ENCODE assay signal across 18 cellular contexts in genomic region chr17:5522476-5522875, GRCh38. TPM values are rescaled to one million over a fixed set of nuclear protein-coding genes. Genes with fewer than 3 reads are reported as not detected.
DNase-seq lines count a peak whose midpoint lies in the region; ATAC-seq and TF ChIP-seq lines count a peak whose summit lies in the region.
"Had no signal": no experiment of that assay in that cellular context is flagged by ENCODE, and none has a peak within 500 bp of the region (broad histone marks: within the 10 kb centered on the region; RNA-seq: fewer than 3 reads in every experiment).

No MANE protein-coding gene starts in this region.

- DNase-seq in activated CD8-positive, alpha-beta T cell treated with anti-CD3 and anti-CD28 coated beads for 36 hours = no peak
- DNase-seq in activated CD8-positive, alpha-beta T cell treated with anti-CD3 and anti-CD28 coated beads, Interleukin-2, amount 10 ng/mL, durations not matched to agents 7 days and 5 days = no peak
- no peak for DNase-seq in endodermal cell
- DNase-seq in progenitor cell of endocrine pancreas (ENCODE audit: low spot score, unreplicated experiment) = no peak
- DNase-seq in Karpas-422 = no peak
- no peak for DNase-seq in posterior cingulate gyrus
- DNase-seq: COR-L47, DMS153, EL, NCI-H1048, NCI-H146, NCI-H2081 treated with DMSO at 0.1 percent for 48 hours, NCI-H446, PC-3 had no signal

- H4K20me1 ChIP-seq in OCI-LY1 (ENCODE audit: insufficient read depth, low read length) (no peaks in the 10 kb centered on the region), Karpas-422 (ENCODE audit: insufficient read depth, low read depth, low read length) (no peaks in the 10 kb centered on the region)

- POLR2A ChIA-PET in activated CD8-positive, alpha-beta T cell treated with anti-CD3 and anti-CD28 coated beads for 36 hours (lab: Charles Lee) = no interaction called here
- POLR2A ChIA-PET in activated CD8-positive, alpha-beta T cell treated with anti-CD3 and anti-CD28 coated beads, Interleukin-2, amount 10 ng/mL, durations not matched to agents 7 days and 5 days (lab: Charles Lee) = no interaction called here

- H2AFZ ChIP-seq in OCI-LY1 (ENCODE audit: low read length) (no peak overlapping the region), Karpas-422 (ENCODE audit: low read length) (no peak overlapping the region)

- H3K9me2 ChIP-seq in OCI-LY1 (ENCODE audit: low read depth, low read length) (no peaks in the 10 kb centered on the region), Karpas-422 (replicated peaks; ENCODE audit: insufficient read depth, low read length) (no peaks in the 10 kb centered on the region)

- H3K79me2 ChIP-seq in OCI-LY1 (ENCODE audit: insufficient read depth, low read length) (no peaks in the 10 kb centered on the region), Karpas-422 (ENCODE audit: low read length) (no peaks in the 10 kb centered on the region)

- no peak for ATAC-seq in activated CD8-positive, alpha-beta T cell treated with anti-CD3 and anti-CD28 coated beads for 36 hours
- no peak for ATAC-seq in activated CD8-positive, alpha-beta T cell treated with anti-CD3 and anti-CD28 coated beads, Interleukin-2, amount 10 ng/mL, durations not matched to agents 7 days and 5 days
- no peak for ATAC-seq in HG03025 (IDR thresholded peaks at IDR 0.05; ENCODE audit: low FRiP score, unreplicated experiment)
- ATAC-seq: PC-3 had no signal

- peaks cover 12% of the 10 kb centered on the region for H3K36me3 ChIP-seq in OCI-LY1 (ENCODE audit: insufficient read depth, low read length)
- H3K36me3 ChIP-seq in endodermal cell (ENCODE audit: control insufficient read depth, insufficient read depth, low read length) = no peaks in the 10 kb centered on the region
- H3K36me3 ChIP-seq in Karpas-422 (ENCODE audit: insufficient read depth, low read length) = no peaks in the 10 kb centered on the region
- H3K36me3 ChIP-seq: HAP-1 had no signal

- no peaks in the 10 kb centered on the region for H3K27me3 ChIP-seq in OCI-LY1 (ENCODE audit: insufficient read depth, low read length)
- no peaks in the 10 kb centered on the region for H3K27me3 ChIP-seq in endodermal cell (ENCODE audit: control insufficient read depth, insufficient read depth, low read length, poor library complexity, severe bottlenecking)
- H3K27me3 ChIP-seq in Karpas-422 (ENCODE audit: low read length) = no peaks in the 10 kb centered on the region

- H3K27ac Mint-ChIP-seq in activated CD8-positive, alpha-beta T cell treated with anti-CD3 and anti-CD28 coated beads for 36 hours = peak overlapping the region; percentile 51
- no peak overlapping the region for H3K27ac Mint-ChIP-seq in activated CD8-positive, alpha-beta T cell treated with anti-CD3 and anti-CD28 coated beads, Interleukin-2, amount 10 ng/mL, durations not matched to agents 7 days and 5 days
- H3K27ac Mint-ChIP-seq in endodermal cell (no peak overlapping the region), progenitor cell of endocrine pancreas (peak overlapping the region; percentile 53)

- intact Hi-C loops in activated CD8-positive, alpha-beta T cell treated with anti-CD3 and anti-CD28 coated beads for 36 hours (cut with micrococcal nuclease) = no loop called here
- intact Hi-C loops in posterior cingulate gyrus (cut with DNase I) = no loop called here

- no peaks in the 10 kb centered on the region for H3K9me3 Mint-ChIP-seq in activated CD8-positive, alpha-beta T cell treated with anti-CD3 and anti-CD28 coated beads for 36 hours
- no peaks in the 10 kb centered on the region for H3K9me3 Mint-ChIP-seq in activated CD8-positive, alpha-beta T cell treated with anti-CD3 and anti-CD28 coated beads, Interleukin-2, amount 10 ng/mL, durations not matched to agents 7 days and 5 days (ENCODE audit: insufficient read depth)
- H3K9me3 Mint-ChIP-seq in endodermal cell (no peaks in the 10 kb centered on the region), progenitor cell of endocrine pancreas (ENCODE audit: low read depth) (no peaks in the 10 kb centered on the region)

- TF ChIP-seq CTCF in activated CD8-positive, alpha-beta T cell treated with anti-CD3 and anti-CD28 coated beads for 36 hours (IDR thresholded peaks at IDR 0.05) = no peak
- TF ChIP-seq CTCF in OCI-LY1 (IDR thresholded peaks at IDR 0.05; ENCODE audit: low read length) (peak; percentile 9; the same call in 1 of the 2 replicates), endodermal cell (conservative IDR thresholded peaks at IDR 0.05) (peak; percentile 49), progenitor cell of endocrine pancreas (IDR thresholded peaks at IDR 0.05; ENCODE audit: unreplicated experiment) (no peak)

- H3K36me3 Mint-ChIP-seq in activated CD8-positive, alpha-beta T cell treated with anti-CD3 and anti-CD28 coated beads for 36 hours (ENCODE audit: low read depth) = peaks cover 16% of the 10 kb centered on the region
- peaks cover 40% of the 10 kb centered on the region for H3K36me3 Mint-ChIP-seq in activated CD8-positive, alpha-beta T cell treated with anti-CD3 and anti-CD28 coated beads, Interleukin-2, amount 10 ng/mL, durations not matched to agents 7 days and 5 days (ENCODE audit: low read depth)
- H3K36me3 Mint-ChIP-seq in endodermal cell (ENCODE audit: low read depth) (no peaks in the 10 kb centered on the region), progenitor cell of endocrine pancreas (ENCODE audit: insufficient read depth) (no peaks in the 10 kb centered on the region)

- H3K4me3 ChIP-seq in OCI-LY1 (ENCODE audit: low read depth, low read length, poor library complexity, severe bottlenecking) = no peak overlapping the region
- no peak overlapping the region for H3K4me3 ChIP-seq in endodermal cell (ENCODE audit: low read length)
- H3K4me3 ChIP-seq in Karpas-422 (ENCODE audit: low read length) = no peak overlapping the region
- H3K4me3 ChIP-seq: HAP-1 had no signal

- 100% methylated on average over 1 of the region's 1 CpG; no CpG with 5 or more reads in 1 of the 2 experiments for WGBS in endodermal cell (ENCODE audit: insufficient coverage in 1 of 2, insufficient read length in 1 of 2), 2 experiments

- H3K4me1 ChIP-seq in OCI-LY1 (ENCODE audit: insufficient read depth, low read length, severe bottlenecking) (no peaks in the 10 kb centered on the region), endodermal cell (ENCODE audit: control insufficient read depth, insufficient read depth, low read length) (no peaks in the 10 kb centered on the region), Karpas-422 (ENCODE audit: low read length) (no peaks in the 10 kb centered on the region)
- H3K4me1 ChIP-seq: HAP-1 had no signal

- CTCF ChIA-PET in activated CD8-positive, alpha-beta T cell treated with anti-CD3 and anti-CD28 coated beads for 36 hours (lab: Charles Lee) = interaction anchor here (1.0 kb wide), 1 partner anchor 24 kb away, joined by 3 read pairs; no protein-coding TSS in a partner anchor
- CTCF ChIA-PET in activated CD8-positive, alpha-beta T cell treated with anti-CD3 and anti-CD28 coated beads, Interleukin-2, amount 10 ng/mL, durations not matched to agents 7 days and 5 days (lab: Charles Lee) = interaction anchor here (0.8 kb wide), 1 partner anchor 37 kb away, joined by 3 read pairs; the partner anchor contains the start of gene DERL2

- no peak overlapping the region for H3K4me3 Mint-ChIP-seq in activated CD8-positive, alpha-beta T cell treated with anti-CD3 and anti-CD28 coated beads for 36 hours
- no peak overlapping the region for H3K4me3 Mint-ChIP-seq in activated CD8-positive, alpha-beta T cell treated with anti-CD3 and anti-CD28 coated beads, Interleukin-2, amount 10 ng/mL, durations not matched to agents 7 days and 5 days
- H3K4me3 Mint-ChIP-seq in endodermal cell = no peak overlapping the region
- H3K4me3 Mint-ChIP-seq in progenitor cell of endocrine pancreas (ENCODE audit: low read depth) = no peak overlapping the region

- peaks cover 14% of the 10 kb centered on the region for H3K4me1 Mint-ChIP-seq in activated CD8-positive, alpha-beta T cell treated with anti-CD3 and anti-CD28 coated beads for 36 hours (ENCODE audit: low read depth)
- peaks cover 14% of the 10 kb centered on the region for H3K4me1 Mint-ChIP-seq in activated CD8-positive, alpha-beta T cell treated with anti-CD3 and anti-CD28 coated beads, Interleukin-2, amount 10 ng/mL, durations not matched to agents 7 days and 5 days (ENCODE audit: low read depth)
- H3K4me1 Mint-ChIP-seq in endodermal cell (no peaks in the 10 kb centered on the region), progenitor cell of endocrine pancreas (ENCODE audit: low read depth) (peaks cover 8% of the 10 kb centered on the region)

- H3K4me2 ChIP-seq in OCI-LY1 (ENCODE audit: low read length) (no peak overlapping the region), Karpas-422 (ENCODE audit: low read depth, low read length, poor library complexity, severe bottlenecking) (no peak overlapping the region)

- H3F3A ChIP-seq in OCI-LY1 (ENCODE audit: insufficient read depth, low read length) = no peaks in the 10 kb centered on the region

- H3K27ac ChIP-seq in OCI-LY1 (ENCODE audit: low read depth, low read length, poor library complexity, severe bottlenecking) = no peak overlapping the region
- no peak overlapping the region for H3K27ac ChIP-seq in endodermal cell (ENCODE audit: low read depth, low read length)
- H3K27ac ChIP-seq in Karpas-422 (ENCODE audit: low read length) = no peak overlapping the region
- H3K27ac ChIP-seq: C4-2B had no signal

- H3K9me3 ChIP-seq in OCI-LY1 (ENCODE audit: low read length) = no peaks in the 10 kb centered on the region
- no peaks in the 10 kb centered on the region for H3K9me3 ChIP-seq in endodermal cell (ENCODE audit: control insufficient read depth, low read length)
- no peaks in the 10 kb centered on the region for H3K9me3 ChIP-seq in Karpas-422 (ENCODE audit: low read length)
- H3K9me3 ChIP-seq: HAP-1 had no signal

- H3K9ac ChIP-seq in OCI-LY1 (ENCODE audit: low read length) = no peak overlapping the region
- H3K9ac ChIP-seq in endodermal cell (ENCODE audit: extremely low read depth, low read length, poor library complexity, severe bottlenecking) = no peak overlapping the region
- H3K9ac ChIP-seq in Karpas-422 (ENCODE audit: low read length) = no peak overlapping the region

- no peaks in the 10 kb centered on the region for H3K27me3 Mint-ChIP-seq in activated CD8-positive, alpha-beta T cell treated with anti-CD3 and anti-CD28 coated beads for 36 hours
- no peaks in the 10 kb centered on the region for H3K27me3 Mint-ChIP-seq in activated CD8-positive, alpha-beta T cell treated with anti-CD3 and anti-CD28 coated beads, Interleukin-2, amount 10 ng/mL, durations not matched to agents 7 days and 5 days (ENCODE audit: low read depth)
- H3K27me3 Mint-ChIP-seq in endodermal cell (ENCODE audit: insufficient read depth) (peaks cover 11% of the 10 kb centered on the region), progenitor cell of endocrine pancreas (peaks cover 6% of the 10 kb centered on the region)

RNA-seq across cellular contexts. Expression of gene MIS12, which starts 36.1 kb away (rescaled TPM):
- 10 to 100 TPM; 30.3 to 35.0 TPM for total RNA-seq in activated CD8-positive, alpha-beta T cell treated with anti-CD3 and anti-CD28 coated beads for 36 hours
- total RNA-seq in activated CD8-positive, alpha-beta T cell treated with anti-CD3 and anti-CD28 coated beads, Interleukin-2, amount 10 ng/mL, durations not matched to agents 7 days and 5 days = 10 to 100 TPM; 36.1 to 40.0 TPM
- total RNA-seq in endodermal cell (10 to 100 TPM; 27.1 to 28.9 TPM), progenitor cell of endocrine pancreas (27.4 and 30.0 TPM in 2 replicates)
- polyA plus RNA-seq in endodermal cell (2013, experiment 1 of 2) = 34.3 TPM
- polyA plus RNA-seq in endodermal cell (2013, experiment 2 of 2) = 31.9 TPM
- 11.3 and 22.5 TPM in 2 replicates for total RNA-seq in Karpas-422 (2014; rRNA removed; shearing (Covaris generic); ENCODE audit: low replicate concordance)

RNA-seq across cellular contexts. Expression of gene DERL2, which starts 36.5 kb away (rescaled TPM):
- total RNA-seq in activated CD8-positive, alpha-beta T cell treated with anti-CD3 and anti-CD28 coated beads for 36 hours = 10 to 100 TPM; 43.4 to 45.8 TPM
- 10 to 100 TPM; 66.0 to 71.1 TPM for total RNA-seq in activated CD8-positive, alpha-beta T cell treated with anti-CD3 and anti-CD28 coated beads, Interleukin-2, amount 10 ng/mL, durations not matched to agents 7 days and 5 days
- total RNA-seq in endodermal cell (10 to 100 TPM; 68.0 to 75.1 TPM), progenitor cell of endocrine pancreas (84.6 and 94.4 TPM in 2 replicates)
- 57.8 TPM for polyA plus RNA-seq in endodermal cell (2013, experiment 1 of 2)
- polyA plus RNA-seq in endodermal cell (2013, experiment 2 of 2) = 52.0 TPM
- 22.2 and 23.8 TPM in 2 replicates for total RNA-seq in Karpas-422 (2014; rRNA removed; shearing (Covaris generic); ENCODE audit: low replicate concordance)

RNA-seq across cellular contexts. Expression of gene DHX33, which starts 53.7 kb away (rescaled TPM):
- total RNA-seq in activated CD8-positive, alpha-beta T cell treated with anti-CD3 and anti-CD28 coated beads for 36 hours = 10 to 100 TPM; 30.9 to 32.5 TPM
- 10 to 100 TPM; 16.9 to 18.3 TPM for total RNA-seq in activated CD8-positive, alpha-beta T cell treated with anti-CD3 and anti-CD28 coated beads, Interleukin-2, amount 10 ng/mL, durations not matched to agents 7 days and 5 days
- total RNA-seq in endodermal cell (10 to 100 TPM; 35.0 TPM), progenitor cell of endocrine pancreas (26.0 and 26.9 TPM in 2 replicates)
- 21.9 TPM for polyA plus RNA-seq in endodermal cell (2013, experiment 1 of 2)
- 19.7 TPM for polyA plus RNA-seq in endodermal cell (2013, experiment 2 of 2)
- 17.0 and 19.5 TPM in 2 replicates for total RNA-seq in Karpas-422 (2014; rRNA removed; shearing (Covaris generic); ENCODE audit: low replicate concordance)

Comparison
In these comparisons a context has a peak if more than half of its experiments do, and no peak if none do; other contexts are left out.
1. H3K27ac Mint-ChIP-seq: peak in activated CD8-positive, alpha-beta T cell treated with anti-CD3 and anti-CD28 coated beads for 36 hours (single experiment) and progenitor cell of endocrine pancreas (single experiment); none in activated CD8-positive, alpha-beta T cell treated with anti-CD3 and anti-CD28 coated beads, Interleukin-2, amount 10 ng/mL, durations not matched to agents 7 days and 5 days (single experiment) and endodermal cell (single experiment).
2. CTCF ChIP-seq: peak in OCI-LY1 (single experiment) and endodermal cell (single experiment); none in activated CD8-positive, alpha-beta T cell treated with anti-CD3 and anti-CD28 coated beads for 36 hours (single experiment) and progenitor cell of endocrine pancreas (single experiment).